8 cellular contexts compared by ENCODE assay signal in the genomic region with DNA sequence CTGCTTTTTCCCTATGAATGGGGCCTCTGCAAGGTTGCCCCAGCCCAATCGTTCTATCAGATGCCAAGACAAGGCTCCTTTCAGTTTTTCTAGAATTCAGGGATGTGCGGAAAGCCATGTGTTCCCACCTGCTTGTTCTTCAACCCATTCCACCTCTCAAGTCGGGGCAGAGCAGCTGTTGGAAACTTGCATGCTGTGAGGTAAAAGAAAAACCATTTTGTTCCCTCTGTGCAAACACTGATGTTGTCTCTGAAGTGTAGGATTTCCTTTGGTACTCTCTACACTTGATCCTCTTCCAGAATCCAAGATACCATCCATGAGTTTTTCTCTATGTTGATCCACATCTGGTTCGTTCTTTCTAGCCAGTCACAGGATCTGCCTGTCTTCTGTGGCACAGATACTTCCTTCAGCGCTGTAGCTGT. TPM values are rescaled to one million over a fixed set of nuclear protein-coding genes. Genes with fewer than 3 reads are reported as not detected.
DNase-seq lines count a peak whose midpoint lies in the region; ATAC-seq and TF ChIP-seq lines count a peak whose summit lies in the region.

No MANE protein-coding gene starts in this region.

- no peak overlapping the region for H2AK5ac ChIP-seq in H9 (ENCODE audit: insufficient read length, low read length)

- H4K5ac ChIP-seq in H9 (ENCODE audit: insufficient read length, low read depth, low read length) = no peak overlapping the region

- CTCF ChIA-PET in PC-9 (lab: Charles Lee) = no interaction called here

- H3K18ac ChIP-seq in H9 (ENCODE audit: insufficient read length, low read depth, low read length) = no peak overlapping the region

- TF ChIP-seq CTCF in H9 (conservative IDR thresholded peaks at IDR 0.05) = no peak
- TF ChIP-seq CTCF in PC-9 (conservative IDR thresholded peaks at IDR 0.05) = no peak
- no peak for TF ChIP-seq CTCF in esophagus squamous epithelium (IDR thresholded peaks at IDR 0.05)
- TF ChIP-seq CTCF in psoas muscle (IDR thresholded peaks at IDR 0.05) = no peak
- no peak for TF ChIP-seq CTCF in tibial nerve (IDR thresholded peaks at IDR 0.05)

- POLR2A ChIA-PET in PC-9 (lab: Charles Lee; ENCODE audit: unreplicated experiment) = interaction anchor here (0.6 kb wide), 2 partner anchors 11 to 43 kb away, joined by 3 to 5 read pairs; no protein-coding TSS in a partner anchor

- peaks cover 2% of the 10 kb centered on the region; the same call in 1 of the 2 replicates for H3K27me3 ChIP-seq in H9 (ENCODE audit: insufficient read depth, low read length)
- H3K27me3 ChIP-seq in PC-9 (ENCODE audit: insufficient read depth, low read depth) = no peaks in the 10 kb centered on the region
- no peaks in the 10 kb centered on the region for H3K27me3 ChIP-seq in esophagus squamous epithelium
- H3K27me3 ChIP-seq in psoas muscle (ENCODE audit: insufficient read depth in 3 of 3, low read length in 2 of 3) = no peaks in the 10 kb centered on the region
- no peaks in the 10 kb centered on the region for H3K27me3 ChIP-seq in tibial nerve

- H2BK5ac ChIP-seq in H9 (ENCODE audit: insufficient read length, low read length) = no peak overlapping the region

- intact Hi-C loops in PC-9 (cut with micrococcal nuclease; ENCODE audit: unreplicated experiment) (no loop called here), esophagus squamous epithelium (cut with DNase I) (no loop called here), psoas muscle (cut with DNase I) (no loop called here)

- no peaks in the 10 kb centered on the region for H3K23me2 ChIP-seq in H9 (ENCODE audit: insufficient read length, low read depth, low read length, poor library complexity, severe bottlenecking)

- peaks cover 0 to 2% of the 10 kb centered on the region in 2 experiments; a peak in 2 of 5 replicates for H3K9me3 Mint-ChIP-seq in H9

- H3K56ac ChIP-seq in H9 (ENCODE audit: insufficient read length, low read depth, low read length) = no peak overlapping the region

- peak in 2 of 4 donors; percentile 1 to 3 for ATAC-seq in psoas muscle

- H3K14ac ChIP-seq in H9 (ENCODE audit: insufficient read depth, low read length) = no peak overlapping the region

- H2BK15ac ChIP-seq in H9 (ENCODE audit: low read depth, low read length) = no peak overlapping the region

- peaks cover 4 to 12% (median 8%) of the 10 kb centered on the region in 3 experiments; a peak in 4 of 7 replicates for H3K36me3 Mint-ChIP-seq in H9 (ENCODE audit: insufficient read depth in 1 of 3, low read depth in 3 of 3)

- no peaks in the 10 kb centered on the region for H3K79me1 ChIP-seq in H9 (ENCODE audit: insufficient read depth, low read depth, low read length, poor library complexity, severe bottlenecking)

- no peak overlapping the region for H3K4ac ChIP-seq in H9 (ENCODE audit: low read depth, low read length)

- DNase-seq in H9 (no peak), PC-9 (no peak), esophagus squamous epithelium (lab: John Stamatoyannopoulos, UW) (no peak), psoas muscle (no peak), tibial nerve (ENCODE audit: low spot score in 2 of 2) (no peak), NCI-H2196 treated with DMSO at 0.1 percent for 48 hours (lab: John Stamatoyannopoulos, UW; ENCODE audit: unreplicated experiment) (no peak), hypothalamus (lab: John Stamatoyannopoulos, UW) (no peak), NCI-H2196 (lab: John Stamatoyannopoulos, UW; ENCODE audit: unreplicated experiment) (no peak)

- TF ChIP-seq POLR2A in esophagus squamous epithelium (IDR thresholded peaks at IDR 0.05) = no peak
- TF ChIP-seq POLR2A in tibial nerve (IDR thresholded peaks at IDR 0.05) = no peak

- H3K27ac ChIP-seq in H9 (ENCODE audit: insufficient read length, low read depth, low read length) = no peak overlapping the region
- H3K27ac ChIP-seq in PC-9 = peak overlapping the region; percentile 45; the same call in 1 of the 2 replicates
- peak overlapping the region in 3 of 4 donors; percentile 52 to 73 (median 63) for H3K27ac ChIP-seq in esophagus squamous epithelium
- peak overlapping the region; percentile 32 for H3K27ac ChIP-seq in psoas muscle
- peak overlapping the region in 2 of 4 donors; percentile 20 to 45 for H3K27ac ChIP-seq in tibial nerve

- peaks cover 43% of the 10 kb centered on the region for H3K27me3 Mint-ChIP-seq in H9 (ENCODE audit: low read depth)

- no peak overlapping the region for H3T11ph ChIP-seq in H9 (ENCODE audit: low read length)

- H3K4me2 ChIP-seq in H9 (ENCODE audit: insufficient read depth, insufficient read length, low read length) = peak overlapping the region; percentile 11
- no peak overlapping the region for H3K4me2 ChIP-seq in PC-9

- no CpG with 5 or more reads among the region's 5 CpGs for WGBS in H9 (ENCODE audit: extremely low coverage, insufficient read length, low lambda C conversion rate)
- 74 to 88% methylated on average over 5 of the region's 5 CpGs for WGBS in esophagus squamous epithelium, 2 donors
- WGBS in psoas muscle, 3 donors = 53 to 70% (median 56%) methylated on average over 5 of the region's 5 CpGs
- 73 to 75% methylated on average over 5 of the region's 5 CpGs for WGBS in tibial nerve, 2 donors

- no peak overlapping the region for H2BK120ac ChIP-seq in H9 (ENCODE audit: low read depth, low read length, poor library complexity, severe bottlenecking)

- H3K4me1 Mint-ChIP-seq in H9 = peaks cover 73 to 75% of the 10 kb centered on the region in 2 experiments

- H2AFZ ChIP-seq in H9 (ENCODE audit: low read length) (no peak overlapping the region), PC-9 (no peak overlapping the region)

- TF ChIP-seq EP300 in tibial nerve (IDR thresholded peaks at IDR 0.05) = no peak

- peaks cover 89% of the 10 kb centered on the region for H3F3A ChIP-seq in PC-9 (ENCODE audit: insufficient read depth, low read depth)

- H4K20me1 ChIP-seq in H9 (ENCODE audit: control insufficient read depth, insufficient read depth, insufficient read length) = no peaks in the 10 kb centered on the region
- peaks cover 42% of the 10 kb centered on the region for H4K20me1 ChIP-seq in PC-9 (ENCODE audit: insufficient read depth)

- H3K27ac Mint-ChIP-seq in H9 = peak overlapping the region in 1 of 3 experiments; percentile 65; a peak in 1 of 7 replicates

- H3K9me3 ChIP-seq in H9 (ENCODE audit: control insufficient read depth, low read depth, low read length) (no peaks in the 10 kb centered on the region), PC-9 (ENCODE audit: insufficient read depth, low read depth) (no peaks in the 10 kb centered on the region), esophagus squamous epithelium (no peaks in the 10 kb centered on the region), psoas muscle (no peaks in the 10 kb centered on the region), tibial nerve (no peaks in the 10 kb centered on the region)

- H4K91ac ChIP-seq in H9 (ENCODE audit: insufficient read length, low read depth, low read length) = no peak overlapping the region

- H3K4me3 ChIP-seq in PC-9 (no peak overlapping the region), esophagus squamous epithelium (no peak overlapping the region), psoas muscle (no peak overlapping the region), tibial nerve (no peak overlapping the region)

- H3K9ac ChIP-seq in H9 (ENCODE audit: extremely low read depth, insufficient read length, low read length) = no peak overlapping the region

- peaks cover 40% of the 10 kb centered on the region for H3K36me3 ChIP-seq in PC-9 (ENCODE audit: low read depth)
- H3K36me3 ChIP-seq in esophagus squamous epithelium = peaks cover 0 to 19% (median 0%) of the 10 kb centered on the region in 3 donors
- no peaks in the 10 kb centered on the region for H3K36me3 ChIP-seq in psoas muscle (ENCODE audit: insufficient read depth in 1 of 2, low read depth in 1 of 2)
- peaks cover 0 to 4% (median 0%) of the 10 kb centered on the region in 3 donors for H3K36me3 ChIP-seq in tibial nerve

- no peak overlapping the region for H4K8ac ChIP-seq in H9 (replicated peaks; ENCODE audit: insufficient read length, low read depth, low read length)

- H3K79me2 ChIP-seq in H9 (ENCODE audit: insufficient read depth, low read length) (no peaks in the 10 kb centered on the region), PC-9 (ENCODE audit: low read depth) (peaks cover 55% of the 10 kb centered on the region)

- H3K23ac ChIP-seq in H9 (ENCODE audit: insufficient read length, low read depth, low read length) = no peak overlapping the region

- H2BK12ac ChIP-seq in H9 (ENCODE audit: insufficient read length, low read depth, low read length) = no peak overlapping the region

- H3K4me1 ChIP-seq in H9 (ENCODE audit: insufficient read depth, low read length) (peaks cover 19% of the 10 kb centered on the region; the same call in 1 of the 2 replicates), PC-9 (replicated peaks; ENCODE audit: insufficient read depth) (peaks cover 61% of the 10 kb centered on the region), esophagus squamous epithelium (peaks cover 36 to 99% (median 49%) of the 10 kb centered on the region in 3 donors), psoas muscle (peaks cover 74% of the 10 kb centered on the region), tibial nerve (peaks cover 0 to 74% (median 23%) of the 10 kb centered on the region in 4 donors)

- no TSS peak for BruUV-seq in PC-9 (replicated peaks; lab: Mats Ljungman, UMichigan)

- H2BK20ac ChIP-seq in H9 (ENCODE audit: low read depth, low read length, poor library complexity, severe bottlenecking) = no peak overlapping the region

- H3K9me2 ChIP-seq in PC-9 (ENCODE audit: insufficient read depth) = no peaks in the 10 kb centered on the region

- H3K4me3 Mint-ChIP-seq in H9 = peak overlapping the region in 1 of 2 experiments; percentile 61; a peak in 1 of 5 replicates

RNA-seq across cellular contexts. Expression of a gene that starts 7.3 kb away (rescaled TPM):
- total RNA-seq in H9 (2021) (6.7 and 7.6 TPM in 2 replicates), PC-9 (2021) (21.2 and 23.4 TPM in 2 replicates), esophagus squamous epithelium (10 to 100 TPM; 21.6 to 40.6 (median 26.5) TPM), psoas muscle (100 to 1,000 TPM in 1 of 4 donors, 10 to 100 TPM in 3; 19.9 to 110 (median 48.6) TPM), tibial nerve (10 to 100 TPM in 3 of 4 donors, 1 to 10 TPM in 1; 8.1 to 16.3 (median 13.1) TPM)
- 10 to 100 TPM; 22.8 to 47.5 (median 33.1) TPM for polyA plus RNA-seq in psoas muscle
